26 cellular contexts compared by ENCODE assay signal in the genomic region with DNA sequence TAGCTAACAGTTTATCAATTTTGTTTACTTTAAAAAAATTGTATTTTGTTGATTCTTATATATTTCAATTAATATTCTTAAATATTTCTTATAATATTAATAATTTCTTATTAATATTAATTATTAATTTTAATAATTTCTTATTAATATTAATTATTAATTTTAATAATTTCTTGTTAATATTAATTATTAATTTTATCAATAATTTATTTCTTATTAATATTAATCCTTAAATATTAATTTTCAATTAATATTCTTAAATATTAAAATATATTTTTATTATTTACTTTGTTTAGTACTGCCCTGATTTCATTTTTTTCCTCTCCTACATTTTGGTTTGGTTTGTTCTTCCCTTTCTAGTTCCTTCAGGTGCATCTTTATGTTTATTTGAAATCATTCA.
"Had no signal": no experiment of that assay in that cellular context is flagged by ENCODE, and none has a peak within 500 bp of the region (broad histone marks: within the 10 kb centered on the region; RNA-seq: fewer than 3 reads in every experiment).

No MANE protein-coding gene starts in this region.

- H3K27me3 ChIP-seq: colonic mucosa, gastrocnemius medialis, left lung, neutrophil, right atrium auricular region, stomach, thyroid gland, vagina had no signal

- H3K27me3 Mint-ChIP-seq: dendritic cell treated with granulocyte-macrophage colony-stimulating factor and Interleukin-4, amounts not matched to agents 40 ng/mL and 50 ng/mL, for 4 days; naive B cell; natural killer cell treated with Interleukin-12 subunit alpha and Interleukin-12 subunit beta and Interleukin-15 and Interleukin-18, amount 100 ng/mL, for 72 hours had no signal

- H3K4me1 ChIP-seq: colonic mucosa, gastrocnemius medialis, left lung, parathyroid adenoma, prostate gland, right atrium auricular region, stomach, thyroid gland, vagina had no signal

- H3K27ac Mint-ChIP-seq: dendritic cell treated with granulocyte-macrophage colony-stimulating factor and Interleukin-4, amounts not matched to agents 40 ng/mL and 50 ng/mL, for 4 days; mesothelial cell of epicardium; naive B cell; natural killer cell treated with Interleukin-12 subunit alpha and Interleukin-12 subunit beta and Interleukin-15 and Interleukin-18, amount 100 ng/mL, for 72 hours; stimulated activated effector memory CD8-positive, alpha-beta T cell treated with anti-CD3 and anti-CD28 coated beads, Interleukin-12 subunit alpha, Interleukin-12 subunit beta, amount 100 ng/mL, for 72 hours had no signal

- ATAC-seq: gastrocnemius medialis; left cardiac atrium; left lung; mucosa of descending colon; natural killer cell treated with Interleukin-12 subunit alpha and Interleukin-12 subunit beta and Interleukin-15 and Interleukin-18, amount 100 ng/mL, for 72 hours; sciatic nerve; stimulated activated effector memory CD8-positive, alpha-beta T cell treated with anti-CD3 and anti-CD28 coated beads, Interleukin-12 subunit alpha, Interleukin-12 subunit beta, amount 100 ng/mL, for 72 hours had no signal

- H3K27ac ChIP-seq: colonic mucosa, gastrocnemius medialis, left lung, neutrophil, parathyroid adenoma, prostate gland, right atrium auricular region, stomach, thyroid gland, vagina had no signal

- H3K4me1 Mint-ChIP-seq: mesothelial cell of epicardium; naive B cell; neural crest cell; stimulated activated effector memory CD8-positive, alpha-beta T cell treated with anti-CD3 and anti-CD28 coated beads, Interleukin-12 subunit alpha, Interleukin-12 subunit beta, amount 100 ng/mL, for 72 hours had no signal

- H3K9me3 ChIP-seq: colonic mucosa, gastrocnemius medialis, left lung, mucosa of descending colon, neutrophil, prostate gland, right atrium auricular region, stomach, thyroid gland, vagina had no signal

- H3K4me3 ChIP-seq: colonic mucosa, gastrocnemius medialis, left lung, mucosa of descending colon, prostate gland, right atrium auricular region, stomach, thyroid gland, vagina had no signal

- H3K36me3 Mint-ChIP-seq: mesothelial cell of epicardium; naive B cell; stimulated activated effector memory CD8-positive, alpha-beta T cell treated with anti-CD3 and anti-CD28 coated beads, Interleukin-12 subunit alpha, Interleukin-12 subunit beta, amount 100 ng/mL, for 72 hours had no signal

- H3K4me3 Mint-ChIP-seq: dendritic cell treated with granulocyte-macrophage colony-stimulating factor and Interleukin-4, amounts not matched to agents 40 ng/mL and 50 ng/mL, for 4 days; mesothelial cell of epicardium; naive B cell; natural killer cell treated with Interleukin-12 subunit alpha and Interleukin-12 subunit beta and Interleukin-15 and Interleukin-18, amount 100 ng/mL, for 72 hours; neural crest cell; stimulated activated effector memory CD8-positive, alpha-beta T cell treated with anti-CD3 and anti-CD28 coated beads, Interleukin-12 subunit alpha, Interleukin-12 subunit beta, amount 100 ng/mL, for 72 hours had no signal

- H3K36me3 ChIP-seq: colonic mucosa, gastrocnemius medialis, left lung, neutrophil, prostate gland, right atrium auricular region, stomach, thyroid gland, vagina had no signal

- DNase-seq: colonic mucosa; effector memory CD4-positive, alpha-beta T cell; gastrocnemius medialis; head of caudate nucleus; left cardiac atrium; left lung; mesenchymal stem cell; mucosa of descending colon; naive B cell; stimulated activated CD4-positive, alpha-beta T cell treated with anti-CD3 and anti-CD28 coated beads, Interleukin-2, amount 100 ng/mL, for 24 hours; stimulated activated CD4-positive, alpha-beta T cell treated with anti-CD3 and anti-CD28 coated beads, Interleukin-4, amount 100 ng/mL, for 24 hours; stimulated activated naive CD4-positive, alpha-beta T cell treated with Interleukin-2 at 50 U/mL for 16 hours; stomach; thyroid gland; trophoblast cell had no signal
